In the genomic region with DNA sequence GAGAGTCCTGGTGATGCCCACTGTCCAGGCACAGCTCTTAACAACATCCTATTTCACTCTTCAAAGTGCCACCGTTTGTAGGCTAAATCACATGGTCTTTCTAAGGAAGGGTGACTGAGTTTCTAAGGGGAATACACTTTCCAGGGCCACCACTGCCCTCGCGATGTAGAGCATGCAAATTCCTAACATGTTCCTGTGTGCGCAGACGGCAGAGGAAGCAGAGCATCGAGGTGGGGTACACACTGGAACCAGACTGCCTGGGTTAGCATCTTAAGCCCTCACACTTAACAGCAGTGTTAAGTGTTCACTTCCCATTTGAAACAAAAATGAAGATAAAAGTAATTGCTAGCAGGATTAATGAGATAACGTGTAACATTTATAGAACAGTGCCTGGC, we compare ENCODE assay signal across 9 cellular contexts. TPM values are rescaled to one million over a fixed set of nuclear protein-coding genes. Genes with fewer than 3 reads are reported as not detected.
A peak's percentile ranks its signal among the peaks of the same experiment; 100 is the strongest.
DNase-seq lines count a peak whose midpoint lies in the region; ATAC-seq and TF ChIP-seq lines count a peak whose summit lies in the region.
"Had no signal": no experiment of that assay in that cellular context is flagged by ENCODE, and none has a peak within 500 bp of the region (broad histone marks: within the 10 kb centered on the region; RNA-seq: fewer than 3 reads in every experiment).

No MANE protein-coding gene starts in this region.

- TF ChIP-seq EP300 in transverse colon (IDR thresholded peaks at IDR 0.05; ENCODE audit: low read depth) = no peak

- WGBS in transverse colon (ENCODE audit: low coverage in 1 of 2), 2 donors = 33 to 37% methylated on average over 4 to 7 of the region's 7 CpGs

- in situ Hi-C loops in transverse colon (cut with MboI; ENCODE audit: low pct_ligation_motif_present in 1 of 4, low pct_unique_long_range_greater_than_20kb in 1 of 4, low sequenced_read_pairs in 3 of 4) = no loop called here
- in situ Hi-C loops in brain microvascular endothelial cell (cut with HindIII; ENCODE audit: low pct_ligation_motif_present, low sequenced_read_pairs) = no loop called here

- DNase-seq in activated naive CD4-positive, alpha-beta T cell treated with anti-CD3 and anti-CD28 coated beads for 36 hours = no peak
- no peak for DNase-seq in activated naive CD4-positive, alpha-beta T cell treated with Interleukin-2 at 50 U/mL for 16 hours
- DNase-seq in WTC11 (ENCODE audit: low spot score) (no peak), kidney tubule cell (ENCODE audit: low spot score) (peak; percentile 33), transverse colon (no peak), hepatic stellate cell (ENCODE audit: low spot score) (no peak), SKM-1 (lab: John Stamatoyannopoulos, UW; ENCODE audit: unreplicated experiment) (no peak), brain microvascular endothelial cell (no peak)
- DNase-seq: left colon had no signal

- H3K27ac ChIP-seq in transverse colon (peak overlapping the region; percentile 94 to 96 (median 96)), brain microvascular endothelial cell (no peak overlapping the region)

- no peaks in the 10 kb centered on the region for H3K9me3 Mint-ChIP-seq in activated naive CD4-positive, alpha-beta T cell treated with anti-CD3 and anti-CD28 coated beads for 36 hours
- H3K9me3 Mint-ChIP-seq in WTC11 = no peaks in the 10 kb centered on the region

- no peak for TF ChIP-seq POLR2A in transverse colon (IDR thresholded peaks at IDR 0.05)

- no peaks in the 10 kb centered on the region for H3K36me3 ChIP-seq in transverse colon
- no peaks in the 10 kb centered on the region for H3K36me3 ChIP-seq in brain microvascular endothelial cell (replicated peaks)

- peaks cover 79% of the 10 kb centered on the region for H3K4me1 Mint-ChIP-seq in activated naive CD4-positive, alpha-beta T cell treated with anti-CD3 and anti-CD28 coated beads for 36 hours (ENCODE audit: low read depth)
- H3K4me1 Mint-ChIP-seq in WTC11 = peaks cover 79% of the 10 kb centered on the region

- H3K27me3 Mint-ChIP-seq in activated naive CD4-positive, alpha-beta T cell treated with anti-CD3 and anti-CD28 coated beads for 36 hours (ENCODE audit: low read depth) = no peaks in the 10 kb centered on the region
- H3K27me3 Mint-ChIP-seq in WTC11 (ENCODE audit: low read depth) = peaks cover 12% of the 10 kb centered on the region

- no peak for ATAC-seq in WTC11
- ATAC-seq: left colon had no signal

- H3K4me3 Mint-ChIP-seq in activated naive CD4-positive, alpha-beta T cell treated with anti-CD3 and anti-CD28 coated beads for 36 hours = peak overlapping the region; percentile 76
- peak overlapping the region; percentile 91; the same call in 1 of the 2 replicates for H3K4me3 Mint-ChIP-seq in WTC11

- H3K4me3 ChIP-seq in transverse colon (peak overlapping the region in 1 of 4 donors; percentile 1), brain microvascular endothelial cell (ENCODE audit: low read depth, low read length) (no peak overlapping the region)

- H3K36me3 Mint-ChIP-seq in activated naive CD4-positive, alpha-beta T cell treated with anti-CD3 and anti-CD28 coated beads for 36 hours (ENCODE audit: low read depth) = peaks cover 18% of the 10 kb centered on the region
- no peaks in the 10 kb centered on the region for H3K36me3 Mint-ChIP-seq in WTC11

- TF ChIP-seq CTCF in WTC11 (IDR thresholded peaks at IDR 0.05) = no peak
- TF ChIP-seq CTCF in transverse colon (IDR thresholded peaks at IDR 0.05) = no peak
- TF ChIP-seq CTCF in brain microvascular endothelial cell (IDR thresholded peaks at IDR 0.05; ENCODE audit: low read depth, low read length, missing control alignments) = no peak

- peaks cover 27 to 81% (median 50%) of the 10 kb centered on the region in 4 donors for H3K4me1 ChIP-seq in transverse colon

- no peaks in the 10 kb centered on the region for H3K27me3 ChIP-seq in transverse colon
- H3K27me3 ChIP-seq in brain microvascular endothelial cell (replicated peaks) = no peaks in the 10 kb centered on the region

- no peaks in the 10 kb centered on the region for H3K9me3 ChIP-seq in transverse colon

- intact Hi-C loops in activated naive CD4-positive, alpha-beta T cell treated with anti-CD3 and anti-CD28 coated beads for 36 hours (cut with micrococcal nuclease) = no loop called here
- intact Hi-C loops in transverse colon (cut with DNase I; ENCODE audit: low total_unique reads) = no loop called here

- H3K27ac Mint-ChIP-seq in activated naive CD4-positive, alpha-beta T cell treated with anti-CD3 and anti-CD28 coated beads for 36 hours = peak overlapping the region; percentile 82
- H3K27ac Mint-ChIP-seq in WTC11 = peak overlapping the region; percentile 63; the same call in 1 of the 2 replicates

- POLR2A ChIA-PET in WTC11 (lab: Charles Lee) = no interaction called here

- CTCF ChIA-PET in activated naive CD4-positive, alpha-beta T cell treated with anti-CD3 and anti-CD28 coated beads for 36 hours (lab: Charles Lee) = interaction anchor here (0.9 to 1.4 kb wide), 5 partner anchors 35 to 62 kb away, joined by 3 to 6 read pairs (median 4); no protein-coding TSS in a partner anchor
- CTCF ChIA-PET in WTC11 (lab: Charles Lee) = interaction anchor here (0.9 to 2.9 kb wide), 5 partner anchors 14 to 314 kb away, joined by 3 to 12 read pairs (median 3); no protein-coding TSS in a partner anchor

TF ChIP-seq in WTC11, 78 proteins besides CTCF, POLR2A, EP300 and RAD21:
- TF ChIP-seq SMAD3 (CRISPR knock-in tag; IDR thresholded peaks at IDR 0.05; ENCODE audit: borderline replicate concordance) = no peak
- no peak for TF ChIP-seq ESRRA (CRISPR knock-in tag; IDR thresholded peaks at IDR 0.05; ENCODE audit: borderline replicate concordance)
- TF ChIP-seq, protein P1, sequence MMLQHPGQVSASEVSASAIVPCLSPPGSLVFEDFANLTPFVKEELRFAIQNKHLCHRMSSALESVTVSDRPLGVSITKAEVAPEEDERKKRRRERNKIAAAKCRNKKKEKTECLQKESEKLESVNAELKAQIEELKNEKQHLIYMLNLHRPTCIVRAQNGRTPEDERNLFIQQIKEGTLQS (CRISPR knock-in tag; conservative IDR thresholded peaks at IDR 0.05) = no peak
- TF ChIP-seq NR2C2 (CRISPR knock-in tag; IDR thresholded peaks at IDR 0.05) = no peak
- no peak for TF ChIP-seq ZNF425 (CRISPR knock-in tag; conservative IDR thresholded peaks at IDR 0.05)
- no peak for TF ChIP-seq E2F4 (CRISPR knock-in tag; IDR thresholded peaks at IDR 0.05; ENCODE audit: borderline replicate concordance, low read depth)
- TF ChIP-seq GABPB1 (CRISPR knock-in tag; IDR thresholded peaks at IDR 0.05) = no peak
- no peak for TF ChIP-seq SOX15 (CRISPR knock-in tag; IDR thresholded peaks at IDR 0.05)

RNA-seq across cellular contexts. Expression of gene VOPP1, which starts 3.0 kb away (rescaled TPM):
- 100 to 1,000 TPM; 100 to 102 TPM for total RNA-seq in activated naive CD4-positive, alpha-beta T cell treated with anti-CD3 and anti-CD28 coated beads for 36 hours
- 57.0 to 63.9 TPM (median 60.3 TPM) in 3 replicates for total RNA-seq in WTC11 (2021)
- 10 to 100 TPM; 22.1 to 79.2 (median 73.9) TPM for total RNA-seq in transverse colon
